In genomic region chr2:100235098-100235497, GRCh38 we compare ENCODE assay signal across 8 cellular contexts.
DNase-seq lines count a peak whose midpoint lies in the region; ATAC-seq, FAIRE-seq and TF ChIP-seq lines count a peak whose summit lies in the region.

No MANE protein-coding gene starts in this region.

- H3K27me3 Mint-ChIP-seq in activated naive CD8-positive, alpha-beta T cell treated with anti-CD3 and anti-CD28 coated beads, Interleukin-2, amount 50 U/mL, for 24 hours, result no peaks in the 10 kb centered on the region

- no peak for TF ChIP-seq CTCF in IMR-90 (conservative IDR thresholded peaks at IDR 0.05; ENCODE audit: low read depth, low read length)

- no peak overlapping the region for H2BK20ac ChIP-seq in IMR-90 (ENCODE audit: low read depth, low read length)

- no peak overlapping the region for H3K56ac ChIP-seq in IMR-90 (ENCODE audit: extremely low read depth, insufficient read depth, low read length)

- H3K23ac ChIP-seq in IMR-90 (ENCODE audit: low read depth, low read length), result no peak overlapping the region

- H4K20me1 ChIP-seq in IMR-90 (ENCODE audit: insufficient read depth, low read length), result no peaks in the 10 kb centered on the region

- peak overlapping the region; percentile 13; the same call in 1 of the 2 replicates for H4K91ac ChIP-seq in IMR-90 (ENCODE audit: insufficient read depth, low read depth, low read length)

- no peak overlapping the region for H3K14ac ChIP-seq in IMR-90 (replicated peaks; ENCODE audit: low read depth, low read length)

- H3K4me1 Mint-ChIP-seq in activated naive CD8-positive, alpha-beta T cell treated with anti-CD3 and anti-CD28 coated beads, Interleukin-2, amount 50 U/mL, for 24 hours, result peaks cover 32% of the 10 kb centered on the region

- BruUV-seq in IMR-90 (replicated peaks; lab: Mats Ljungman, UMichigan), result no TSS peak

- H2BK5ac ChIP-seq in IMR-90 (ENCODE audit: low read depth, low read length, poor library complexity, severe bottlenecking), result no peak overlapping the region

- H3K4me1 ChIP-seq in IMR-90 (ENCODE audit: control insufficient read depth, insufficient read depth, low read length), result peaks cover 4% of the 10 kb centered on the region

- H3K9me3 Mint-ChIP-seq in activated naive CD8-positive, alpha-beta T cell treated with anti-CD3 and anti-CD28 coated beads, Interleukin-2, amount 50 U/mL, for 24 hours, result no peaks in the 10 kb centered on the region

- CTCF ChIA-PET in IMR-90 (lab: Yijun Ruan, JAX), result interaction anchor here (1.3 kb wide), 1 partner anchor 37 kb away, joined by 3 read pairs; no protein-coding TSS in a partner anchor

- no peaks in the 10 kb centered on the region for H3K36me3 ChIP-seq in IMR-90 (ENCODE audit: control insufficient read depth, insufficient read depth, low read length)

- no peak overlapping the region for H3K4me3 ChIP-seq in IMR-90 (ENCODE audit: insufficient read depth, low read depth, low read length)

- peaks cover 11% of the 10 kb centered on the region for H3K9me1 ChIP-seq in IMR-90 (ENCODE audit: insufficient read depth, low read length)

- H2AFZ ChIP-seq in IMR-90 (replicated peaks; ENCODE audit: low read length, poor library complexity), result no peak overlapping the region

- H3K79me1 ChIP-seq in IMR-90 (ENCODE audit: low read depth in 1 of 2, low read length in 2 of 2), result no peaks in the 10 kb centered on the region

- no peaks in the 10 kb centered on the region for H3K27me3 ChIP-seq in IMR-90 (ENCODE audit: control insufficient read depth, insufficient read depth, low read length)

- H2AK9ac ChIP-seq in IMR-90 (replicated peaks; ENCODE audit: low read depth, low read length, poor library complexity), result no peak overlapping the region

- no peak overlapping the region for H3K9ac ChIP-seq in IMR-90 (ENCODE audit: low read depth, low read length)

- H3K27ac ChIP-seq in IMR-90 (ENCODE audit: insufficient read depth, low read length), result no peak overlapping the region

- intact Hi-C loops in IMR-90 (cut with micrococcal nuclease), result no loop called here

- no peak overlapping the region for H2BK15ac ChIP-seq in IMR-90 (ENCODE audit: low read depth, low read length)

- dilution Hi-C loops in IMR-90 (cut with HindIII; ENCODE audit: low sequenced_read_pairs, unreplicated experiment), result no loop called here

- no peak overlapping the region for H3K18ac ChIP-seq in IMR-90 (ENCODE audit: low read depth, low read length)

- H3K4ac ChIP-seq in IMR-90 (ENCODE audit: low read depth, low read length), result no peak overlapping the region

- 80% methylated on average over 9 of the region's 16 CpGs; no CpG with 5 or more reads in 1 of the 2 experiments for whole genome bisulfite sequencing in IMR-90 (ENCODE audit: extremely low coverage in 2 of 2, insufficient read length in 1 of 2), 2 experiments

- no peak for TF ChIP-seq RAD21 in IMR-90 (IDR thresholded peaks at IDR 0.05; ENCODE audit: low read length)

- H3K4me2 ChIP-seq in IMR-90 (ENCODE audit: low read depth, low read length), result no peak overlapping the region

- no peak overlapping the region for H4K8ac ChIP-seq in IMR-90 (ENCODE audit: low read depth in 2 of 2, low read length in 2 of 2)

- no peak overlapping the region for H4K5ac ChIP-seq in IMR-90 (ENCODE audit: low read depth, low read length)

- no peak for TF ChIP-seq POLR2A in GM12892 (IDR thresholded peaks at IDR 0.05; ENCODE audit: low read depth, low read length)
- no peak for TF ChIP-seq POLR2A in IMR-90 (IDR thresholded peaks at IDR 0.05; ENCODE audit: low read depth, low read length)

- peak; percentile 82 for FAIRE-seq in GM12892 (lab: Jason Lieb, UNC)

- ATAC-seq in GM21576 (IDR thresholded peaks at IDR 0.05; ENCODE audit: unreplicated experiment), result peak; percentile 97
- ATAC-seq in IMR-90 (ENCODE audit: low read depth), result peak; percentile 9; the same call in 1 of the 2 replicates
- peak; percentile 57 for ATAC-seq in activated naive CD8-positive, alpha-beta T cell treated with anti-CD3 and anti-CD28 coated beads, Interleukin-2, amount 50 U/mL, for 24 hours

- peak overlapping the region; percentile 11 for H3K27ac Mint-ChIP-seq in activated naive CD8-positive, alpha-beta T cell treated with anti-CD3 and anti-CD28 coated beads, Interleukin-2, amount 50 U/mL, for 24 hours

- no peaks in the 10 kb centered on the region for H3K36me3 Mint-ChIP-seq in activated naive CD8-positive, alpha-beta T cell treated with anti-CD3 and anti-CD28 coated beads, Interleukin-2, amount 50 U/mL, for 24 hours (ENCODE audit: low read depth)

- H2BK120ac ChIP-seq in IMR-90 (ENCODE audit: low read depth, low read length), result 0 out of 2 replicates have a peak overlapping the region, but pooled peaks have one; percentile 4

- H3K9me3 ChIP-seq in IMR-90 (ENCODE audit: control insufficient read depth, insufficient read depth, low read length), result no peaks in the 10 kb centered on the region

- no peak overlapping the region for H3K4me3 Mint-ChIP-seq in activated naive CD8-positive, alpha-beta T cell treated with anti-CD3 and anti-CD28 coated beads, Interleukin-2, amount 50 U/mL, for 24 hours

- in situ Hi-C loops in IMR-90 (cut with MboI; ENCODE audit: low sequenced_read_pairs), result no loop called here

- peak overlapping the region; percentile 65 for H2AK5ac ChIP-seq in IMR-90 (ENCODE audit: low read depth, low read length)

- POLR2A ChIA-PET in IMR-90 (lab: Charles Lee; ENCODE audit: unreplicated experiment), result no interaction called here

- DNase-seq in GM12892 (ENCODE audit: insufficient read length) (no peak), IMR-90 (peak; percentile 33), HuH-7.5 (ENCODE audit: low spot score) (no peak), DMS153 treated with DMSO at 0.1 percent for 48 hours (lab: John Stamatoyannopoulos, UW; ENCODE audit: unreplicated experiment) (no peak), NCI-H2029 (lab: John Stamatoyannopoulos, UW) (no peak), NCI-H510A (lab: John Stamatoyannopoulos, UW) (no peak)
- DNase-seq in activated naive CD8-positive, alpha-beta T cell treated with anti-CD3 and anti-CD28 coated beads, Interleukin-2, amount 50 U/mL, for 24 hours, result peak; percentile 27

TF ChIP-seq in IMR-90, 13 proteins besides CTCF, POLR2A, EP300 and RAD21:
- TF ChIP-seq SMC3 (IDR thresholded peaks at IDR 0.05; ENCODE audit: low read depth, low read length) (no peak), MXI1 (IDR thresholded peaks at IDR 0.05; ENCODE audit: borderline replicate concordance, low read depth, low read length) (no peak), CEBPB (IDR thresholded peaks at IDR 0.05; ENCODE audit: low read depth, low read length) (no peak), FOS (IDR thresholded peaks at IDR 0.05; ENCODE audit: low read depth, low read length) (no peak), BHLHE40 (IDR thresholded peaks at IDR 0.05; ENCODE audit: low read depth, low read length) (no peak), RCOR1 (IDR thresholded peaks at IDR 0.05; ENCODE audit: insufficient replicate concordance, low read length) (no peak), MAFK (IDR thresholded peaks at IDR 0.05; ENCODE audit: low read depth, low read length) (no peak), RFX5 (IDR thresholded peaks at IDR 0.05; ENCODE audit: low read depth, low read length) (no peak), NFE2L2 (IDR thresholded peaks at IDR 0.05; ENCODE audit: low read depth, low read length) (no peak), ELK1 (IDR thresholded peaks at IDR 0.05; ENCODE audit: borderline replicate concordance, low read depth, low read length) (no peak), CHD1 (IDR thresholded peaks at IDR 0.05; ENCODE audit: low read depth, low read length) (no peak), MAZ (IDR thresholded peaks at IDR 0.05; ENCODE audit: borderline replicate concordance, low read depth, low read length) (no peak)
- TF ChIP-seq, protein P1, sequence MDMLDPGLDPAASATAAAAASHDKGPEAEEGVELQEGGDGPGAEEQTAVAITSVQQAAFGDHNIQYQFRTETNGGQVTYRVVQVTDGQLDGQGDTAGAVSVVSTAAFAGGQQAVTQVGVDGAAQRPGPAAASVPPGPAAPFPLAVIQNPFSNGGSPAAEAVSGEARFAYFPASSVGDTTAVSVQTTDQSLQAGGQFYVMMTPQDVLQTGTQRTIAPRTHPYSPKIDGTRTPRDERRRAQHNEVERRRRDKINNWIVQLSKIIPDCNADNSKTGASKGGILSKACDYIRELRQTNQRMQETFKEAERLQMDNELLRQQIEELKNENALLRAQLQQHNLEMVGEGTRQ (IDR thresholded peaks at IDR 0.05; ENCODE audit: low read depth, low read length), result no peak

Comparison
In these comparisons a context has a peak if more than half of its experiments do, and no peak if none do; other contexts are left out.
1. DNase-seq: peak in IMR-90 (single experiment) and activated naive CD8-positive, alpha-beta T cell treated with anti-CD3 and anti-CD28 coated beads, Interleukin-2, amount 50 U/mL, for 24 hours (single experiment); none in GM12892 (single experiment), HuH-7.5 (single experiment), DMS153 treated with DMSO at 0.1 percent for 48 hours (single experiment), NCI-H2029 (single experiment) and NCI-H510A (single experiment).
2. ATAC-seq: peak in every context shown above with its lines; median percentile 97 in GM21576; 57 in activated naive CD8-positive, alpha-beta T cell treated with anti-CD3 and anti-CD28 coated beads, Interleukin-2, amount 50 U/mL, for 24 hours; 9 in IMR-90.